ENCODE assay signal across 10 cellular contexts in the genomic region with DNA sequence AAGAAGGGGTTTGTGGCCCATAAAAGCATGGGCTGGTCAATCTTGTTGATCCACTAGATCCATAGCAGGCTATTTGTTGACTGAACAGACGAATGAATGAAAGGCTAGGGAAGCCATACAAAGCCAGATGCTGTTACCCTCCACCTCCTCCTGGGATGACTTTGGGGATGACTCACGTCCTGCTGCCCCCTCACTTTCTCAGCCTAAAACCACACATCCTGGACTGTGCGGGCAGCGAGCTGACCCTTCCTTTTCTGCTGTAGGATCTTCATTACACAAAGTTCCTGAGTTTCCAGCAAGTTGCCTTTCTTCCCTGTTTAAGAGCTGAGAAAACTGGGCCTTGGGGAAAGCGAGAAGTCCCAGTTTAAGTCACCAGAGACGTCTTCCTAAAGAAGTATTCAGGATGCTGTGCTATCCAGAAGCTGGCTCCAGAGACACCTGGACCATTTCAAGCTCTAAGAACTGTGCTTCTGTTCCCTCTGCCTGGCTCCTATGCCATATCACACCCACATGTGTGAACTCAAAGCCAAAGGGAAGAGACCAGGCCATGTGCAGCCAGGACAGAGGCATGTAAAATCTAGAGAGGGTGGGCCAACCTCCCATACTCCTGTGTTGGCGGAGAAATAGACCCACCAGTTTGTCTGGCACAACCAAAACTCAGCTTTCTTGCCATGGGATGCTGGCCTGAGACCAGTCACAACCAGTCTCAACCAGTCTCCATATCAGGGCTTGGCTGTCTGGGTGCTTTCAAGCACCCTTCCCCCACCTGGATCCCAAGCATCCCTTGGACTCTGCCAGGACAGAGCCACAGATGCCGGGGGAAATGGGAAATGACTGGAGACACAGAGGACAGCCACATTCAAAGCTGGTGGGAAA. TPM values are rescaled to one million over a fixed set of nuclear protein-coding genes. Genes with fewer than 3 reads are reported as not detected.
DNase-seq lines count a peak whose midpoint lies in the region; ATAC-seq and TF ChIP-seq lines count a peak whose summit lies in the region.
"Had no signal": no experiment of that assay in that cellular context is flagged by ENCODE, and none has a peak within 500 bp of the region (broad histone marks: within the 10 kb centered on the region; RNA-seq: fewer than 3 reads in every experiment).

No MANE protein-coding gene starts in this region.

- POLR2A ChIA-PET in PC-9 (lab: Charles Lee; ENCODE audit: unreplicated experiment) = interaction anchor here (0.6 kb wide), 1 partner anchor 334 kb away, joined by 6 read pairs; no protein-coding TSS in a partner anchor

- H3K9me2 ChIP-seq in GM23248 (ENCODE audit: insufficient read depth) = no peaks in the 10 kb centered on the region
- no peaks in the 10 kb centered on the region for H3K9me2 ChIP-seq in PC-9 (ENCODE audit: insufficient read depth)

- peak overlapping the region; percentile 67 for H2BK12ac ChIP-seq in trophoblast cell (ENCODE audit: low read length)

- no peak overlapping the region for H4K12ac ChIP-seq in trophoblast cell (ENCODE audit: low read depth, low read length)

- H3K27me3 ChIP-seq in GM23248 (replicated peaks; ENCODE audit: insufficient read depth) (no peaks in the 10 kb centered on the region), PC-9 (ENCODE audit: insufficient read depth, low read depth) (no peaks in the 10 kb centered on the region), trophoblast cell (ENCODE audit: insufficient read depth, low read length) (no peaks in the 10 kb centered on the region)

- intact Hi-C loops in PC-9 (cut with micrococcal nuclease; ENCODE audit: unreplicated experiment) = loop anchor here (1.0 to 10.0 kb wide), 3 partner anchors 10 to 646 kb away; no protein-coding TSS in a partner anchor

- H3K9ac ChIP-seq in GM23248 (peak overlapping the region; percentile 73), trophoblast cell (ENCODE audit: low read length) (no peak overlapping the region)
- H3K9ac ChIP-seq: parathyroid adenoma had no signal

- H3K9me3 ChIP-seq in GM23248 (ENCODE audit: low read depth) = no peaks in the 10 kb centered on the region
- H3K9me3 ChIP-seq in PC-9 (ENCODE audit: insufficient read depth, low read depth) = no peaks in the 10 kb centered on the region
- no peaks in the 10 kb centered on the region for H3K9me3 ChIP-seq in trophoblast cell (ENCODE audit: insufficient read depth, low read depth, low read length)
- H3K9me3 ChIP-seq: esophagus squamous epithelium had no signal

- no TSS peak for BruUV-seq in PC-9 (replicated peaks; lab: Mats Ljungman, UMichigan)

- no peak overlapping the region for H3K14ac ChIP-seq in trophoblast cell (ENCODE audit: low read length)

- H4K91ac ChIP-seq in trophoblast cell (ENCODE audit: low read depth, low read length) = peak overlapping the region; percentile 36

- WGBS in GM23248 (ENCODE audit: low coverage in 1 of 2, low lambda C conversion rate in 2 of 2, missing lambda C conversion rate in 2 of 2), 2 experiments = 22 to 23% methylated on average over 8 of the region's 8 CpGs
- no CpG with 5 or more reads among the region's 8 CpGs for WGBS in trophoblast cell (ENCODE audit: extremely low coverage, insufficient coverage, insufficient read length)

- H4K8ac ChIP-seq in trophoblast cell (ENCODE audit: low read depth, low read length) = no peak overlapping the region

- H3K23ac ChIP-seq in trophoblast cell (ENCODE audit: low read length) = no peak overlapping the region

- no peak overlapping the region for H3K4ac ChIP-seq in trophoblast cell (ENCODE audit: low read depth, low read length)

- H3K18ac ChIP-seq in trophoblast cell (ENCODE audit: low read length) = peak overlapping the region; percentile 29

- H3F3A ChIP-seq in GM23248 (ENCODE audit: insufficient read depth) = peaks cover 51% of the 10 kb centered on the region
- H3F3A ChIP-seq in PC-9 (ENCODE audit: insufficient read depth, low read depth) = peaks cover 58% of the 10 kb centered on the region

- H3K4me1 ChIP-seq in GM23248 (ENCODE audit: insufficient read depth) (peaks cover 57% of the 10 kb centered on the region), PC-9 (replicated peaks; ENCODE audit: insufficient read depth) (peaks cover 61% of the 10 kb centered on the region), trophoblast cell (ENCODE audit: control insufficient read depth in 1 of 2, insufficient read depth in 2 of 2, low read length in 2 of 2) (peaks cover 14 to 23% of the 10 kb centered on the region in 2 experiments)

- in situ Hi-C loops in GM23248 (cut with MboI) = no loop called here

- peak; percentile 90 for DNase-seq in GM23248
- DNase-seq in PC-9 = peak in 1 of 2 experiments; percentile 71
- peak; percentile 25 for DNase-seq in dedifferentiated amniotic fluid mesenchymal stem cell (ENCODE audit: extremely low spot score)
- DNase-seq in trophoblast cell = no peak
- no peak for DNase-seq in SK-N-DZ (ENCODE audit: low spot score)
- DNase-seq: esophagus squamous epithelium, RPMI8226 had no signal

- no peaks in the 10 kb centered on the region for H3K36me3 ChIP-seq in GM23248 (ENCODE audit: low read depth)
- no peaks in the 10 kb centered on the region for H3K36me3 ChIP-seq in PC-9 (ENCODE audit: low read depth)
- H3K36me3 ChIP-seq in trophoblast cell (ENCODE audit: control insufficient read depth in 1 of 2, insufficient read depth in 2 of 2, low read length in 2 of 2) = no peaks in the 10 kb centered on the region
- H3K36me3 ChIP-seq: esophagus squamous epithelium had no signal

- CTCF ChIA-PET in PC-9 (lab: Charles Lee) = interaction anchor here (0.6 kb wide), 1 partner anchor 599 kb away, joined by 4 read pairs; no protein-coding TSS in a partner anchor

- H2BK120ac ChIP-seq in trophoblast cell (ENCODE audit: insufficient read depth, low read length, poor library complexity) = no peak overlapping the region

- H2AFZ ChIP-seq in GM23248 = peak overlapping the region; percentile 14; the same call in 1 of the 2 replicates
- no peak overlapping the region for H2AFZ ChIP-seq in PC-9
- H2AFZ ChIP-seq in trophoblast cell (ENCODE audit: insufficient read depth, low read length, poor library complexity) = no peak overlapping the region
- H2AFZ ChIP-seq: parathyroid adenoma had no signal

- no peak overlapping the region for H2BK5ac ChIP-seq in trophoblast cell (ENCODE audit: low read depth, low read length, poor library complexity)

- no peaks in the 10 kb centered on the region for H4K20me1 ChIP-seq in GM23248 (ENCODE audit: insufficient read depth)
- H4K20me1 ChIP-seq in PC-9 (ENCODE audit: insufficient read depth) = no peaks in the 10 kb centered on the region

- H3K27ac ChIP-seq in GM23248 = peak overlapping the region; percentile 92
- H3K27ac ChIP-seq in PC-9 = peak overlapping the region; percentile 99
- peak overlapping the region; percentile 64 for H3K27ac ChIP-seq in trophoblast cell (ENCODE audit: low read depth, low read length)
- H3K27ac ChIP-seq: parathyroid adenoma had no signal

- H3K4me3 ChIP-seq in GM23248 (peak overlapping the region; percentile 45), PC-9 (peak overlapping the region; percentile 24; the same call in 1 of the 2 replicates), trophoblast cell (ENCODE audit: low read depth, low read length) (no peak overlapping the region)
- H3K4me3 ChIP-seq: esophagus squamous epithelium had no signal

- peak overlapping the region; percentile 31 for H2AK5ac ChIP-seq in trophoblast cell (ENCODE audit: low read length)

- H3K79me1 ChIP-seq in trophoblast cell (ENCODE audit: low read length) = peaks cover 15% of the 10 kb centered on the region

- ATAC-seq in GM19452 (IDR thresholded peaks at IDR 0.05; ENCODE audit: unreplicated experiment) = no peak
- no peak for ATAC-seq in HG02981 (IDR thresholded peaks at IDR 0.05; ENCODE audit: unreplicated experiment)

- peaks cover 15% of the 10 kb centered on the region for H3K79me2 ChIP-seq in GM23248 (ENCODE audit: insufficient read depth)
- H3K79me2 ChIP-seq in PC-9 (ENCODE audit: low read depth) = peaks cover 24% of the 10 kb centered on the region
- H3K79me2 ChIP-seq in trophoblast cell (ENCODE audit: control insufficient read depth, insufficient read depth, low read length, poor library complexity) = peaks cover 7% of the 10 kb centered on the region
- H3K79me2 ChIP-seq: parathyroid adenoma had no signal

- TF ChIP-seq CTCF in PC-9 (conservative IDR thresholded peaks at IDR 0.05) = no peak

- peak overlapping the region; percentile 78 for H3K4me2 ChIP-seq in GM23248 (ENCODE audit: unreplicated experiment)
- peak overlapping the region; percentile 98 for H3K4me2 ChIP-seq in PC-9
- H3K4me2 ChIP-seq in trophoblast cell (ENCODE audit: low read length) = no peak overlapping the region

RNA-seq across cellular contexts. Expression of gene SLC20A1, which starts 4.7 kb away (rescaled TPM):
- total RNA-seq in GM23248 (2014; rRNA removed; shearing (Covaris generic)) = 135 and 153 TPM in 2 replicates
- 191 and 193 TPM in 2 replicates for polyA plus RNA-seq in GM23248 (2016; fragmentation: Nextera tagmentation; extraction: Ambion mirVana)
- total RNA-seq in PC-9 (2021) = 99.9 and 106 TPM in 2 replicates
- 25.1 and 26.0 TPM in 2 replicates for polyA plus RNA-seq in trophoblast cell (2013)
- 41.2 and 41.8 TPM in 2 replicates for polyA plus RNA-seq in SK-N-DZ (2014; cell fraction: cytosol; rRNA removed)
- polyA plus RNA-seq in SK-N-DZ (2014; cell fraction: nucleus; rRNA removed) = 80.9 and 121 TPM in 2 replicates

RNA-seq across cellular contexts. Expression of gene CHCHD5, which starts 56.6 kb away (rescaled TPM):
- total RNA-seq in GM23248 (2014; rRNA removed; shearing (Covaris generic)) = 7.1 and 9.5 TPM in 2 replicates
- polyA plus RNA-seq in GM23248 (2016; fragmentation: Nextera tagmentation; extraction: Ambion mirVana) = 55.4 and 57.8 TPM in 2 replicates
- 38.4 and 64.3 TPM in 2 replicates for total RNA-seq in PC-9 (2021)
- 17.5 and 20.8 TPM in 2 replicates for polyA plus RNA-seq in trophoblast cell (2013)
- 30.7 and 35.9 TPM in 2 replicates for polyA plus RNA-seq in SK-N-DZ (2014; cell fraction: cytosol; rRNA removed)
- 22.6 and 24.1 TPM in 2 replicates for polyA plus RNA-seq in SK-N-DZ (2014; cell fraction: nucleus; rRNA removed)

Comparison
In these comparisons a context has a peak if more than half of its experiments do, and no peak if none do; other contexts are left out.
1. DNase-seq: peak in GM23248 (single experiment) and dedifferentiated amniotic fluid mesenchymal stem cell (single experiment); none in trophoblast cell (0 of 2) and SK-N-DZ (single experiment).
2. Peak in every context shown above with its lines, with median percentiles within 50 percentile points of each other: H3K27ac ChIP-seq.